ENCODE assay signal across 9 cellular contexts in genomic region chr13:45615501-45616101, GRCh38. TPM values are rescaled to one million over a fixed set of nuclear protein-coding genes. Genes with fewer than 3 reads are reported as not detected.
A peak's percentile ranks its signal among the peaks of the same experiment; 100 is the strongest.
DNase-seq lines count a peak whose midpoint lies in the region; ATAC-seq, FAIRE-seq and TF ChIP-seq lines count a peak whose summit lies in the region.
"Had no signal": no experiment of that assay in that cellular context is flagged by ENCODE, and none has a peak within 500 bp of the region (broad histone marks: within the 10 kb centered on the region; RNA-seq: fewer than 3 reads in every experiment).

Gene ERICH6B (minus strand): TSS chr13:45615739. CDS start chr13:45597005, 18,734 bp downstream.

- H3K36me3 ChIP-seq in HCT116 (ENCODE audit: control insufficient read depth in 1 of 2, insufficient read depth in 2 of 2, low read length in 2 of 2) (no peaks in the 10 kb centered on the region), gastroesophageal sphincter (no peaks in the 10 kb centered on the region), parathyroid adenoma (ENCODE audit: control insufficient read depth, insufficient read depth, low read length) (no peaks in the 10 kb centered on the region), esophagus squamous epithelium (no peaks in the 10 kb centered on the region)

- CTCF ChIA-PET in HCT116 (lab: Charles Lee), result no interaction called here

- no peaks in the 10 kb centered on the region for H3K79me2 ChIP-seq in HCT116 (ENCODE audit: insufficient read depth, low read length)
- no peaks in the 10 kb centered on the region for H3K79me2 ChIP-seq in parathyroid adenoma

- no peaks in the 10 kb centered on the region for H4K20me1 ChIP-seq in HCT116 (ENCODE audit: insufficient read depth)

- H3K27me3 ChIP-seq in HCT116 (ENCODE audit: insufficient read depth, low read length), result peaks cover 76% of the 10 kb centered on the region
- peaks cover 28% of the 10 kb centered on the region for H3K27me3 ChIP-seq in gastroesophageal sphincter
- no peaks in the 10 kb centered on the region for H3K27me3 ChIP-seq in parathyroid adenoma (ENCODE audit: control insufficient read depth, insufficient read depth, low read length)
- peaks cover 0 to 86% (median 0%) of the 10 kb centered on the region in 4 donors for H3K27me3 ChIP-seq in esophagus squamous epithelium

- RAD21 ChIA-PET in HCT116 (lab: Charles Lee; ENCODE audit: low non-redundant PET in 1 of 2, low total read pairs in 2 of 2, uncharacterized antibody in 2 of 2, unreplicated experiment in 2 of 2), result no interaction called here

- no peak for TF ChIP-seq POLR2A in HCT116 (IDR thresholded peaks at IDR 0.05; ENCODE audit: borderline replicate concordance, extremely low read depth, insufficient read depth, insufficient read length)
- no peak for TF ChIP-seq POLR2A in gastroesophageal sphincter (IDR thresholded peaks at IDR 0.05)
- TF ChIP-seq POLR2A in esophagus squamous epithelium (IDR thresholded peaks at IDR 0.05), result no peak
- TF ChIP-seq POLR2A in GM12891 (IDR thresholded peaks at IDR 0.05; ENCODE audit: low read depth, low read length), result no peak

- H3K9me3 ChIP-seq in HCT116 (ENCODE audit: control insufficient read depth in 1 of 2, insufficient read depth in 1 of 2, low read depth in 1 of 2, low read length in 2 of 2) (no peaks in the 10 kb centered on the region), gastroesophageal sphincter (no peaks in the 10 kb centered on the region), parathyroid adenoma (ENCODE audit: control insufficient read depth, low read length) (no peaks in the 10 kb centered on the region), esophagus squamous epithelium (no peaks in the 10 kb centered on the region)

- 6 to 19% methylated on average over 2 to 7 of the region's 27 CpGs for WGBS in gastroesophageal sphincter (ENCODE audit: low coverage in 1 of 2), 2 donors
- WGBS in esophagus squamous epithelium, 2 donors, result 4 to 11% methylated on average over 18 to 26 of the region's 27 CpGs

- H3K27ac ChIP-seq in HCT116 (ENCODE audit: low read depth, low read length) (no peak within 1 kb of the TSS), gastroesophageal sphincter (no peak within 1 kb of the TSS), parathyroid adenoma (no peak within 1 kb of the TSS), esophagus squamous epithelium (no peak within 1 kb of the TSS)

- no peak for TF ChIP-seq CTCF in HCT116 (IDR thresholded peaks at IDR 0.05 in 2 of 3, conservative IDR thresholded peaks at IDR 0.05 in 1 of 3; ENCODE audit: borderline replicate concordance in 1 of 3, insufficient read depth in 1 of 3, low read depth in 2 of 3, low read length in 2 of 3)
- TF ChIP-seq CTCF in gastroesophageal sphincter (IDR thresholded peaks at IDR 0.05), result no peak
- TF ChIP-seq CTCF in parathyroid adenoma (IDR thresholded peaks at IDR 0.05), result no peak
- no peak for TF ChIP-seq CTCF in esophagus squamous epithelium (IDR thresholded peaks at IDR 0.05)

- TF ChIP-seq EP300 in gastroesophageal sphincter (IDR thresholded peaks at IDR 0.05), result no peak

- H3K9me2 ChIP-seq in HCT116 (ENCODE audit: insufficient read depth), result no peaks in the 10 kb centered on the region

- no peak within 1 kb of the TSS for H3K4me2 ChIP-seq in HCT116 (ENCODE audit: low read length)
- H3K4me2 ChIP-seq in parathyroid adenoma (ENCODE audit: low read length), result no peak within 1 kb of the TSS

- FAIRE-seq in GM12891 (lab: Jason Lieb, UNC), result no peak

- no peak within 1 kb of the TSS for H3K9ac ChIP-seq in HCT116 (ENCODE audit: low read length)
- H3K9ac ChIP-seq in parathyroid adenoma, result no peak within 1 kb of the TSS

- no peak for DNase-seq in HCT116 (ENCODE audit: low read depth, low spot score)
- DNase-seq in NCI-H82 (lab: John Stamatoyannopoulos, UW), result peak; percentile 92
- no peak for DNase-seq in esophagus squamous epithelium (lab: John Stamatoyannopoulos, UW)
- DNase-seq in GM12891 (ENCODE audit: insufficient read length, low spot score), result no peak
- no peak for DNase-seq in NCI-H2196 treated with DMSO at 0.1 percent for 48 hours (lab: John Stamatoyannopoulos, UW; ENCODE audit: unreplicated experiment)

- ATAC-seq in HCT116, result peak; percentile 71
- ATAC-seq in gastroesophageal sphincter, result peak; percentile 25
- no peak for ATAC-seq in GM18870 (IDR thresholded peaks at IDR 0.05; ENCODE audit: unreplicated experiment)

- no TSS peak for BruUV-seq in HCT116 (replicated peaks; lab: Mats Ljungman, UMichigan)

- intact Hi-C loops in HCT116 (cut with micrococcal nuclease), result no loop called here
- intact Hi-C loops in esophagus squamous epithelium (cut with DNase I), result no loop called here

- POLR2A ChIA-PET in HCT116 (lab: Charles Lee), result no interaction called here

- H2AFZ ChIP-seq in HCT116 (ENCODE audit: low read depth, low read length, poor library complexity, severe bottlenecking), result no peak within 1 kb of the TSS
- H2AFZ ChIP-seq in parathyroid adenoma, result peak within 1 kb of the TSS; percentile 72

- no peak for TF ChIP-seq RAD21 in HCT116 (IDR thresholded peaks at IDR 0.05; ENCODE audit: low read depth)

- H3K4me1 ChIP-seq in HCT116 (ENCODE audit: control insufficient read depth in 1 of 2, insufficient read depth in 2 of 2, low read length in 2 of 2) (no peaks in the 10 kb centered on the region), gastroesophageal sphincter (peaks cover 0 to 9% (median 0%) of the 10 kb centered on the region in 3 donors), parathyroid adenoma (no peaks in the 10 kb centered on the region), esophagus squamous epithelium (peaks cover 0 to 6% (median 0%) of the 10 kb centered on the region in 3 donors)

- H3K4me3 ChIP-seq in HCT116 (replicated peaks in 1 of 2; ENCODE audit: low read depth in 1 of 2, low read length in 2 of 2) (no peak within 1 kb of the TSS), gastroesophageal sphincter (peak within 1 kb of the TSS in 1 of 2 donors; percentile 31), parathyroid adenoma (ENCODE audit: low read depth, low read length) (no peak within 1 kb of the TSS), esophagus squamous epithelium (peak within 1 kb of the TSS in 1 of 4 donors; percentile 38)

TF ChIP-seq in HCT116, 20 proteins besides CTCF, POLR2A, EP300 and RAD21:
- TF ChIP-seq EZH2phosphoT487 (IDR thresholded peaks at IDR 0.05; ENCODE audit: borderline replicate concordance), result no peak
- TF ChIP-seq CBX3 (IDR thresholded peaks at IDR 0.05; ENCODE audit: low read depth), result no peak

TF ChIP-seq in GM12891, 5 proteins besides CTCF, POLR2A, EP300 and RAD21:
- no peak for TF ChIP-seq PAX5 (IDR thresholded peaks at IDR 0.05; ENCODE audit: insufficient read depth, low read length, severe bottlenecking)
- no peak for TF ChIP-seq POU2F2 (IDR thresholded peaks at IDR 0.05; ENCODE audit: low read depth, low read length)
- no peak for TF ChIP-seq TAF1 (IDR thresholded peaks at IDR 0.05; ENCODE audit: low read depth, low read length)
- TF ChIP-seq POLR2AphosphoS5 (IDR thresholded peaks at IDR 0.05; ENCODE audit: low read depth, low read length), result no peak
- TF ChIP-seq SPI1 (IDR thresholded peaks at IDR 0.05; ENCODE audit: low read depth, low read length), result no peak

RNA-seq across cellular contexts. Expression of gene ERICH6B, which starts in this region (rescaled TPM):
- total RNA-seq in HCT116 (2021; ENCODE audit: unreplicated experiment) (not detected), gastroesophageal sphincter (not detected), esophagus squamous epithelium (not detected)
- 0.22 and 0.33 TPM in 2 replicates for polyA plus RNA-seq in HCT116 (2012)
- polyA plus RNA-seq in GM12891 (2012; ENCODE audit: low read depth, missing spikeins), result not detected
- total RNA-seq: activated naive CD4-positive, alpha-beta T cell treated with anti-CD3 and anti-CD28 coated beads, Interleukin-2, amount 50 U/mL, for 72 hours had no signal

Comparison
In these comparisons a context has a peak if more than half of its experiments do, and no peak if none do; other contexts are left out.
1. Peak in ATAC-seq in HCT116; RNA of the gene not detected or under 1 TPM.
2. Peak in ATAC-seq in gastroesophageal sphincter; RNA of the gene not detected or under 1 TPM.